ENCODE assay signal across 8 cellular contexts in the genomic region with DNA sequence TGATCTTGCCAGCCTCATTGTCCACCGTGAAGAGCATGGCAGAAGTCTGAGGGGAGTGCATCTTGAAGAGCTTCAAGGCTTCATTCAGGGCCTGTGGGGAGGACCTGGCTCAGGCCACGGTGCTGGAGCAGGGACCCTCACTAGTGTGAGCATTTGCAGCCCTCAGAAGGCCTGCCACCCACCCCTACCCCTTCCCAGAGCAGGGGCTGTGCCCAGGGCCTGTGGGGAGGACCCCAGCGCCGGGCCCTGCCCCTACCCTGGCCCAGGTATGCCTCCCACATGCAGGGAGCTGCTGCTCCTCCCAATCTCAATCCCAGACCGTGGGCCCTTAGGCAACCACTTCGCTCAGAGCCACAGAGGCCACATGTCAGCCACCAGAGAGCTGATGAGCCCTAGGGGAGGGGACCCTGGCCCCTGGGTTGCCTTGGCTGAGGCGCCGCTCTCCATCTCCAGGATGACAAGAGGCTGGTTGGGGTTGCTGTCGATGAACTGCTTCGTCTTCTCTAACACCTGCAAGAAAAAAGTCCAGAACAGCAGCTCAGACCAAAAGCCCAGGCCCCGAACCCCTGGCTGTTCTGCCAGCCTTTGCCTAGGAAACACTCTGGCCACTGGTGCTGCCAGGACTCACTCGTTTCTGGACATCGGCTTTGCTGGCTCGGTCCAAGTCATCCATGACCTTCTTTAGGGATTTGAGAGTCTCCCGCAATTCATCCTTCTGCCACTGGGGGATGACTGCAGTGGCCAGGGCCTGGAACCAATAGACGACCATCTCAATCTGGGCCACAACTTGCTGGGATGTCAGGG. TPM values are rescaled to one million over a fixed set of nuclear protein-coding genes. Genes with fewer than 3 reads are reported as not detected.
DNase-seq lines count a peak whose midpoint lies in the region; ATAC-seq and TF ChIP-seq lines count a peak whose summit lies in the region.

No MANE protein-coding gene starts in this region.

- CTCF ChIA-PET in Panc1 (lab: Charles Lee) (no interaction called here), mammary epithelial cell (lab: Charles Lee; ENCODE audit: low non-redundant PET) (interaction anchor here (0.7 kb wide), 1 partner anchor 20 kb away, joined by 3 read pairs; no protein-coding TSS in a partner anchor)

- BruUV-seq in Panc1 (replicated peaks; lab: Mats Ljungman, UMichigan) (no TSS peak), mammary epithelial cell (replicated peaks; lab: Mats Ljungman, UMichigan) (no TSS peak)

- 78% methylated on average over 16 of the region's 16 CpGs for WGBS in right cardiac atrium
- WGBS in mammary epithelial cell (ENCODE audit: low coverage, missing lambda C conversion rate): 73% methylated on average over 11 of the region's 16 CpGs

- peaks cover 63% of the 10 kb centered on the region for H3K36me3 ChIP-seq in right atrium auricular region
- peaks cover 7% of the 10 kb centered on the region for H3K36me3 ChIP-seq in Panc1 (ENCODE audit: control insufficient read depth, insufficient read depth, low read length)
- peaks cover 35% of the 10 kb centered on the region for H3K36me3 ChIP-seq in mammary epithelial cell (ENCODE audit: insufficient read depth, low read length)
- H3K36me3 ChIP-seq in mucosa of descending colon (ENCODE audit: low read depth): peaks cover 5% of the 10 kb centered on the region

- H3K9me3 ChIP-seq in right atrium auricular region (no peaks in the 10 kb centered on the region), right cardiac atrium (ENCODE audit: control insufficient read depth, low read length) (no peaks in the 10 kb centered on the region), Panc1 (ENCODE audit: control insufficient read depth, insufficient read depth, low read depth, low read length) (no peaks in the 10 kb centered on the region), mammary epithelial cell (replicated peaks; ENCODE audit: insufficient read depth, low read length) (no peaks in the 10 kb centered on the region), mucosa of descending colon (no peaks in the 10 kb centered on the region)

- no peak overlapping the region for H2AFZ ChIP-seq in mammary epithelial cell (ENCODE audit: low read depth, low read length)

- POLR2A ChIA-PET in Panc1 (lab: Charles Lee): interaction anchor here (0.7 kb wide), 1 partner anchor 12 kb away, joined by 4 read pairs; no protein-coding TSS in a partner anchor

- no peak overlapping the region for H3K4me3 ChIP-seq in right atrium auricular region
- no peak overlapping the region for H3K4me3 ChIP-seq in right cardiac atrium (ENCODE audit: low read length)
- no peak overlapping the region for H3K4me3 ChIP-seq in Panc1 (ENCODE audit: low read depth in 2 of 2, low read length in 2 of 2)
- H3K4me3 ChIP-seq in mammary epithelial cell (replicated peaks in 1 of 3; ENCODE audit: insufficient read depth in 1 of 3, low read depth in 2 of 3, low read length in 3 of 3): no peak overlapping the region
- H3K4me3 ChIP-seq in mucosa of descending colon: no peak overlapping the region

- H3K79me2 ChIP-seq in mammary epithelial cell (ENCODE audit: insufficient read depth, low read length): peaks cover 29% of the 10 kb centered on the region

- H3K4me2 ChIP-seq in mammary epithelial cell (ENCODE audit: insufficient read depth, low read depth, low read length): no peak overlapping the region

- no peak overlapping the region for H3K9ac ChIP-seq in mammary epithelial cell (ENCODE audit: insufficient read depth, low read length)

- peaks cover 6% of the 10 kb centered on the region for H4K20me1 ChIP-seq in mammary epithelial cell (ENCODE audit: insufficient read depth, low read length)

- H3K4me1 ChIP-seq in right atrium auricular region (peaks cover 0 to 26% of the 10 kb centered on the region in 2 donors), right cardiac atrium (ENCODE audit: control insufficient read depth, insufficient read depth, low read length) (no peaks in the 10 kb centered on the region), Panc1 (ENCODE audit: control insufficient read depth, insufficient read depth, low read length) (no peaks in the 10 kb centered on the region), mammary epithelial cell (ENCODE audit: insufficient read depth, low read length) (no peaks in the 10 kb centered on the region), mucosa of descending colon (ENCODE audit: low read depth) (peaks cover 16% of the 10 kb centered on the region)

- DNase-seq in right atrium auricular region (ENCODE audit: low spot score) (peak; percentile 54), right cardiac atrium (no peak), Panc1 (ENCODE audit: low read depth, low spot score) (no peak), mammary epithelial cell (no peak), mucosa of descending colon (peak in 1 of 3 donors; percentile 63), omental fat pad (ENCODE audit: low spot score) (no peak), NCI-H524 treated with DMSO at 0.1 percent for 48 hours (lab: John Stamatoyannopoulos, UW) (no peak)

- H3K27me3 ChIP-seq in right atrium auricular region (no peaks in the 10 kb centered on the region), right cardiac atrium (ENCODE audit: control insufficient read depth, insufficient read depth) (no peaks in the 10 kb centered on the region), Panc1 (ENCODE audit: control insufficient read depth, insufficient read depth, low read length) (no peaks in the 10 kb centered on the region), mammary epithelial cell (ENCODE audit: insufficient read depth, low read length) (no peaks in the 10 kb centered on the region)

- ATAC-seq in right cardiac atrium: no peak
- ATAC-seq in Panc1: no peak
- no peak for ATAC-seq in mucosa of descending colon
- no peak for ATAC-seq in HG03175 (IDR thresholded peaks at IDR 0.05; ENCODE audit: unreplicated experiment)
- ATAC-seq in omental fat pad (ENCODE audit: low FRiP score): no peak

- peak; percentile 24 to 52 for TF ChIP-seq CTCF in right atrium auricular region (IDR thresholded peaks at IDR 0.05)
- peak; percentile 64; the same call in 1 of the 2 replicates for TF ChIP-seq CTCF in Panc1 (IDR thresholded peaks at IDR 0.05)
- TF ChIP-seq CTCF in mammary epithelial cell (conservative IDR thresholded peaks at IDR 0.05 in 1 of 2, IDR thresholded peaks at IDR 0.05 in 1 of 2; ENCODE audit: extremely low read depth in 1 of 2, insufficient read depth in 1 of 2, low read depth in 1 of 2, low read length in 2 of 2): peak; percentile 38 to 56
- peak; percentile 27 for TF ChIP-seq CTCF in mucosa of descending colon (IDR thresholded peaks at IDR 0.05)
- TF ChIP-seq CTCF in omental fat pad (IDR thresholded peaks at IDR 0.05): no peak

- dilution Hi-C loops in mammary epithelial cell (cut with HindIII; ENCODE audit: low sequenced_read_pairs): no loop called here

- in situ Hi-C loops in Panc1 (cut with HindIII; ENCODE audit: low pct_unique_long_range_greater_than_20kb, low sequenced_read_pairs) (no loop called here), mammary epithelial cell (cut with MboI; ENCODE audit: low sequenced_read_pairs in 2 of 2) (no loop called here)

- intact Hi-C loops in right cardiac atrium (cut with DNase I) (no loop called here), Panc1 (cut with micrococcal nuclease; ENCODE audit: unreplicated experiment) (no loop called here), mammary epithelial cell (cut with micrococcal nuclease) (loop anchor here (2.0 to 10.0 kb wide), 2 partner anchors 71 to 301 kb away; no protein-coding TSS in a partner anchor), mucosa of descending colon (cut with DNase I, micrococcal nuclease) (no loop called here)

- H3K27ac ChIP-seq in right atrium auricular region (no peak overlapping the region), right cardiac atrium (ENCODE audit: low read length) (no peak overlapping the region), Panc1 (ENCODE audit: low read length) (no peak overlapping the region), mammary epithelial cell (ENCODE audit: insufficient read depth, low read depth, low read length) (no peak overlapping the region)

RNA-seq across cellular contexts. Expression of a gene that starts 1.8 kb away (rescaled TPM):
- total RNA-seq in right atrium auricular region (10 to 100 TPM; 11.2 to 15.2 TPM), right cardiac atrium (10 to 100 TPM; 14.0 to 18.5 (median 16.1) TPM), Panc1 (2021; ENCODE audit: unreplicated experiment) (19.3 TPM), mammary epithelial cell (10 to 100 TPM; 33.7 to 38.2 TPM), mucosa of descending colon (10 to 100 TPM; 14.7 to 29.3 (median 19.4) TPM), omental fat pad (10 to 100 TPM; 13.5 to 43.7 (median 17.5) TPM)
- polyA plus RNA-seq in right cardiac atrium (8.7 TPM), mammary epithelial cell (7.0 TPM)
- 6.7 TPM for polyA plus RNA-seq in Panc1 (2012; ENCODE audit: insufficient read length)
- polyA minus RNA-seq in mammary epithelial cell: 18.7 TPM

RNA-seq across cellular contexts. Expression of a gene that starts 35.8 kb away (rescaled TPM):
- total RNA-seq in right atrium auricular region (10 to 100 TPM; 54.0 to 56.8 TPM), right cardiac atrium (10 to 100 TPM; 61.2 to 73.7 (median 66.1) TPM), Panc1 (2021; ENCODE audit: unreplicated experiment) (115 TPM), mammary epithelial cell (100 to 1,000 TPM; 191 to 198 TPM), mucosa of descending colon (10 to 100 TPM; 30.1 to 77.7 (median 42.7) TPM), omental fat pad (10 to 100 TPM; 69.9 to 91.5 (median 82.2) TPM)
- polyA plus RNA-seq in right cardiac atrium (35.5 TPM), mammary epithelial cell (94.5 TPM)
- polyA plus RNA-seq in Panc1 (2012; ENCODE audit: insufficient read length): 177 TPM
- 170 TPM for polyA minus RNA-seq in mammary epithelial cell

RNA-seq across cellular contexts. Expression of a gene that starts 45.5 kb away (rescaled TPM):
- total RNA-seq in right atrium auricular region: 10 to 100 TPM; 20.8 to 21.6 TPM
- 10 to 100 TPM; 13.8 to 18.7 (median 16.0) TPM for total RNA-seq in right cardiac atrium
- 13.4 TPM for polyA plus RNA-seq in right cardiac atrium
- total RNA-seq in Panc1 (2021; ENCODE audit: unreplicated experiment): 24.4 TPM
- polyA plus RNA-seq in Panc1 (2012; ENCODE audit: insufficient read length): 28.8 TPM
- 10 to 100 TPM; 25.3 to 27.3 TPM for total RNA-seq in mammary epithelial cell
- polyA plus RNA-seq in mammary epithelial cell: 29.2 TPM
- polyA minus RNA-seq in mammary epithelial cell: 22.7 TPM
- 10 to 100 TPM; 22.5 to 34.7 (median 28.7) TPM for total RNA-seq in mucosa of descending colon
- 10 to 100 TPM; 32.4 to 45.7 (median 34.2) TPM for total RNA-seq in omental fat pad

Comparison
In these comparisons a context has a peak if more than half of its experiments do, and no peak if none do; other contexts are left out.
1. CTCF ChIP-seq: peak in right atrium auricular region (2 of 2), Panc1 (single experiment), mammary epithelial cell (2 of 2) and mucosa of descending colon (single experiment); none in omental fat pad (0 of 3).